ENCODE assay signal across 8 cellular contexts in the genomic region with DNA sequence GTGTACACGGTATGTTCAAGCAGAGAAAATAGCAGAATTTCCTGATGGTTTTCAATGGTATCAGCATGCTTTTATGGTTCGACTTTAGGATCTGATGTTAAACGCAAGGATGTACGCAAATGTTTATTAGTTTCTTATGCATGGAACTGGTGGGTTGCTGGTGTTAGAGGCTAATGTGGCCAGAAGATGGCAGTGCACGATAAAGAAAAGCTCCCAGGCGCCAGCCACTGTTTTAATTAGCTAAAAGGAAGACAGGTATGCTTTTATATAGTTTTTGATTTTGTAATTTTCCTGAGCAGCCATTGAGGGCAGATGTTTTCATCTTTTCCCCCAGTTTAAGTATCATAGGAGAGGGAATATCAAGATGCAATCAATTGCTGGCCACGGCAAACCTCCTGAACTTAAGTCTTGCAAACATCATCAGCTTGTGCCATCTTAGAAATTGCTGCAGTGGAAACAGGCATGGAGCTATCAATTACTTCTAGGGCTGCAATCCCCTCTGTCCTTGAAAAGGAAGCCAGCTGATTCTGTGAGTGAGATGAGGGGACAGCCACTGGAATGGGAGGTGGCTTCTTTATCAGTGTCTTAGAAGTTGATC.
DNase-seq lines count a peak whose midpoint lies in the region; TF ChIP-seq lines count a peak whose summit lies in the region.

No MANE protein-coding gene starts in this region.

- no peak overlapping the region for H3K18ac ChIP-seq in mesenchymal stem cell (ENCODE audit: low read depth in 1 of 2, low read length in 2 of 2)

- TF ChIP-seq CTCF in BE2C (IDR thresholded peaks at IDR 0.05; ENCODE audit: low read depth, low read length) (peak; percentile 56), GM12874 (IDR thresholded peaks at IDR 0.05; ENCODE audit: insufficient read depth, low read depth, low read length) (0 out of 2 replicates have a peak, but pooled peaks have one; percentile 15), OCI-LY1 (IDR thresholded peaks at IDR 0.05; ENCODE audit: low read length) (peak; percentile 66), foreskin fibroblast (IDR thresholded peaks at IDR 0.05; ENCODE audit: low read depth, low read length) (peak; percentile 5), transverse colon (IDR thresholded peaks at IDR 0.05) (peak; percentile 15 to 32 (median 26))

- H4K91ac ChIP-seq in mesenchymal stem cell (ENCODE audit: low read length), result no peak overlapping the region

- H3K4me1 ChIP-seq in BE2C (no peaks in the 10 kb centered on the region), OCI-LY1 (ENCODE audit: insufficient read depth, low read length, severe bottlenecking) (no peaks in the 10 kb centered on the region), transverse colon (no peaks in the 10 kb centered on the region), mesenchymal stem cell (ENCODE audit: control insufficient read depth, insufficient read depth, low read depth, low read length) (no peaks in the 10 kb centered on the region)
- H3K4me1 ChIP-seq in effector memory CD4-positive, alpha-beta T cell (ENCODE audit: control insufficient read depth, insufficient read depth, low read length, poor library complexity, severe bottlenecking), result no peaks in the 10 kb centered on the region

- no peaks in the 10 kb centered on the region for H3K36me3 ChIP-seq in BE2C
- no peaks in the 10 kb centered on the region for H3K36me3 ChIP-seq in OCI-LY1 (ENCODE audit: insufficient read depth, low read length)
- H3K36me3 ChIP-seq in transverse colon, result no peaks in the 10 kb centered on the region
- no peaks in the 10 kb centered on the region for H3K36me3 ChIP-seq in effector memory CD4-positive, alpha-beta T cell (ENCODE audit: control insufficient read depth, insufficient read depth, low read length)
- H3K36me3 ChIP-seq in mesenchymal stem cell (ENCODE audit: control insufficient read depth in 1 of 2, insufficient read depth in 2 of 2, low read depth in 1 of 2, low read length in 2 of 2), result no peaks in the 10 kb centered on the region

- DNase-seq in BE2C (peak; percentile 22), foreskin fibroblast (peak in 1 of 2 donors; percentile 1), transverse colon (peak; percentile 11), foreskin melanocyte (no peak), mesenchymal stem cell (no peak)
- no peak for DNase-seq in effector memory CD4-positive, alpha-beta T cell

- no peak for TF ChIP-seq POLR2A in transverse colon (IDR thresholded peaks at IDR 0.05)

- H3K27me3 ChIP-seq in BE2C (no peaks in the 10 kb centered on the region), OCI-LY1 (ENCODE audit: insufficient read depth, low read length) (no peaks in the 10 kb centered on the region), transverse colon (peaks cover 4% of the 10 kb centered on the region), mesenchymal stem cell (ENCODE audit: control insufficient read depth in 1 of 2, insufficient read depth in 1 of 2, low read length in 2 of 2) (no peaks in the 10 kb centered on the region)
- no peaks in the 10 kb centered on the region for H3K27me3 ChIP-seq in effector memory CD4-positive, alpha-beta T cell (replicated peaks; ENCODE audit: control insufficient read depth, insufficient read depth, low read length, poor library complexity, severe bottlenecking)

- in situ Hi-C loops in transverse colon (cut with MboI; ENCODE audit: low pct_ligation_motif_present in 1 of 4, low pct_unique_long_range_greater_than_20kb in 1 of 4, low sequenced_read_pairs in 3 of 4), result loop anchor here in 1 of 4 donors (25.0 kb wide), 1 partner anchor 1478 kb away; no protein-coding TSS in a partner anchor

- no peaks in the 10 kb centered on the region for H3F3A ChIP-seq in OCI-LY1 (ENCODE audit: insufficient read depth, low read length)

- no peak overlapping the region for H4K8ac ChIP-seq in mesenchymal stem cell (ENCODE audit: low read length)

- intact Hi-C loops in transverse colon (cut with DNase I; ENCODE audit: low total_unique reads), result no loop called here

- no peaks in the 10 kb centered on the region for H3K79me1 ChIP-seq in mesenchymal stem cell (replicated peaks; ENCODE audit: low read length, poor library complexity, severe bottlenecking)

- no peaks in the 10 kb centered on the region for H4K20me1 ChIP-seq in OCI-LY1 (ENCODE audit: insufficient read depth, low read length)

- no peaks in the 10 kb centered on the region for H3K9me3 ChIP-seq in BE2C
- no peaks in the 10 kb centered on the region for H3K9me3 ChIP-seq in OCI-LY1 (ENCODE audit: low read length)
- no peaks in the 10 kb centered on the region for H3K9me3 ChIP-seq in transverse colon
- H3K9me3 ChIP-seq in effector memory CD4-positive, alpha-beta T cell (ENCODE audit: control insufficient read depth, low read length), result no peaks in the 10 kb centered on the region
- H3K9me3 ChIP-seq in mesenchymal stem cell (ENCODE audit: control insufficient read depth, low read length), result no peaks in the 10 kb centered on the region

- H3K9ac ChIP-seq in OCI-LY1 (ENCODE audit: low read length), result no peak overlapping the region
- H3K9ac ChIP-seq in mesenchymal stem cell (ENCODE audit: low read length), result no peak overlapping the region

- H2AFZ ChIP-seq in OCI-LY1 (ENCODE audit: low read length) (no peak overlapping the region), mesenchymal stem cell (ENCODE audit: low read depth, low read length) (no peak overlapping the region)

- H3K27ac ChIP-seq in OCI-LY1 (ENCODE audit: low read depth, low read length, poor library complexity, severe bottlenecking) (no peak overlapping the region), transverse colon (no peak overlapping the region), mesenchymal stem cell (ENCODE audit: low read length, poor library complexity, severe bottlenecking) (no peak overlapping the region)
- H3K27ac ChIP-seq in effector memory CD4-positive, alpha-beta T cell (ENCODE audit: insufficient read depth, low read length, poor library complexity, severe bottlenecking), result no peak overlapping the region

- no peak overlapping the region for H2BK120ac ChIP-seq in mesenchymal stem cell (ENCODE audit: low read depth, low read length)

- no peak overlapping the region for H2AK5ac ChIP-seq in mesenchymal stem cell (ENCODE audit: low read length, severe bottlenecking)

- H3K23ac ChIP-seq in mesenchymal stem cell (ENCODE audit: low read length in 2 of 2), result no peak overlapping the region

- no peak overlapping the region for H2BK12ac ChIP-seq in mesenchymal stem cell (ENCODE audit: low read length in 2 of 2)

- no peaks in the 10 kb centered on the region for H3K9me2 ChIP-seq in OCI-LY1 (ENCODE audit: low read depth, low read length)

- no peak overlapping the region for H3K4ac ChIP-seq in mesenchymal stem cell (ENCODE audit: low read depth in 1 of 2, low read length in 2 of 2)

- 8 to 16% methylated on average over 7 of the region's 7 CpGs for WGBS in transverse colon (ENCODE audit: low coverage in 1 of 2), 2 donors
- WGBS in mesenchymal stem cell, result 15% methylated on average over 7 of the region's 7 CpGs

- H3K79me2 ChIP-seq in OCI-LY1 (ENCODE audit: insufficient read depth, low read length), result no peaks in the 10 kb centered on the region

- no peak overlapping the region for H3K4me3 ChIP-seq in BE2C (ENCODE audit: low read depth, low read length)
- no peak overlapping the region for H3K4me3 ChIP-seq in OCI-LY1 (ENCODE audit: low read depth, low read length, poor library complexity, severe bottlenecking)
- no peak overlapping the region for H3K4me3 ChIP-seq in foreskin fibroblast (ENCODE audit: low read depth in 1 of 2, low read length in 2 of 2)
- no peak overlapping the region for H3K4me3 ChIP-seq in transverse colon
- H3K4me3 ChIP-seq in effector memory CD4-positive, alpha-beta T cell (ENCODE audit: insufficient read depth, low read depth, low read length, poor library complexity, severe bottlenecking), result no peak overlapping the region
- no peak overlapping the region for H3K4me3 ChIP-seq in mesenchymal stem cell (ENCODE audit: insufficient read depth in 1 of 2, low read depth in 1 of 2, low read length in 2 of 2)

- H3K14ac ChIP-seq in mesenchymal stem cell (ENCODE audit: low read length in 2 of 2), result no peak overlapping the region

- H3K4me2 ChIP-seq in OCI-LY1 (ENCODE audit: low read length), result no peak overlapping the region
- H3K4me2 ChIP-seq in mesenchymal stem cell (ENCODE audit: low read length, poor library complexity, severe bottlenecking), result no peak overlapping the region

- H2BK5ac ChIP-seq in mesenchymal stem cell (ENCODE audit: low read depth, low read length, poor library complexity, severe bottlenecking), result no peak overlapping the region

- TF ChIP-seq EP300 in transverse colon (IDR thresholded peaks at IDR 0.05; ENCODE audit: low read depth), result no peak

- no peak overlapping the region for H2BK15ac ChIP-seq in mesenchymal stem cell (ENCODE audit: low read depth, poor library complexity, severe bottlenecking)

Comparison
In these comparisons a context has a peak if more than half of its experiments do, and no peak if none do; other contexts are left out.
1. DNase-seq: peak in BE2C (single experiment) and transverse colon (single experiment); none in effector memory CD4-positive, alpha-beta T cell (0 of 3), foreskin melanocyte (single experiment) and mesenchymal stem cell (single experiment).
2. CTCF ChIP-seq: peak in every context shown above with its lines; median percentile 66 in OCI-LY1; 56 in BE2C; 26 in transverse colon; 15 in GM12874; 5 in foreskin fibroblast.